ENCODE assay signal across 11 cellular contexts in genomic region chr9:85723220-85723619, GRCh38. TPM values are rescaled to one million over a fixed set of nuclear protein-coding genes. Genes with fewer than 3 reads are reported as not detected.
A peak's percentile ranks its signal among the peaks of the same experiment; 100 is the strongest.
DNase-seq lines count a peak whose midpoint lies in the region; ATAC-seq and TF ChIP-seq lines count a peak whose summit lies in the region.
"Had no signal": no experiment of that assay in that cellular context is flagged by ENCODE, and none has a peak within 500 bp of the region (broad histone marks: within the 10 kb centered on the region; RNA-seq: fewer than 3 reads in every experiment).

No MANE protein-coding gene starts in this region.

- H3K36me3 Mint-ChIP-seq in WTC11 = peaks cover 42% of the 10 kb centered on the region
- peaks cover 19% of the 10 kb centered on the region for H3K36me3 Mint-ChIP-seq in natural killer cell

- H3K4me3 Mint-ChIP-seq in WTC11 (no peak overlapping the region), natural killer cell (peak overlapping the region; percentile 73)

- intact Hi-C loops in natural killer cell (cut with micrococcal nuclease) (no loop called here), lower leg skin (cut with DNase I; ENCODE audit: low total_unique reads) (no loop called here)

- H3K9me3 Mint-ChIP-seq in WTC11 (peaks cover 32% of the 10 kb centered on the region), natural killer cell (peaks cover 2 to 12% of the 10 kb centered on the region in 2 donors)

- ATAC-seq in WTC11 = peak; percentile 91
- peak; percentile 29 to 66 (median 53) for ATAC-seq in natural killer cell
- ATAC-seq in HG02759 (IDR thresholded peaks at IDR 0.05; ENCODE audit: unreplicated experiment) = no peak

- CTCF ChIA-PET in WTC11 (lab: Charles Lee) = interaction anchor here (1.2 to 1.9 kb wide), 3 partner anchors 18 to 1055 kb away, joined by 3 to 32 read pairs (median 3); partner anchors contain the start of gene AGTPBP1

- WGBS in lower leg skin, 2 donors = 84 to 94% methylated on average over 7 of the region's 7 CpGs

- peaks cover 40% of the 10 kb centered on the region for H3K4me1 Mint-ChIP-seq in WTC11
- H3K4me1 Mint-ChIP-seq in natural killer cell = peaks cover 81 to 92% of the 10 kb centered on the region in 2 donors

- no peak for TF ChIP-seq CTCF in WTC11 (IDR thresholded peaks at IDR 0.05)
- TF ChIP-seq CTCF in natural killer cell (IDR thresholded peaks at IDR 0.05) = no peak
- TF ChIP-seq CTCF in lower leg skin (IDR thresholded peaks at IDR 0.05) = no peak

- no peak for TF ChIP-seq POLR2A in lower leg skin (IDR thresholded peaks at IDR 0.05)

- H3K27ac Mint-ChIP-seq in WTC11 = peak overlapping the region; percentile 94
- peak overlapping the region; percentile 82 to 91 for H3K27ac Mint-ChIP-seq in natural killer cell

- H3K27me3 Mint-ChIP-seq in WTC11 (ENCODE audit: low read depth) = no peaks in the 10 kb centered on the region
- H3K27me3 Mint-ChIP-seq in natural killer cell (ENCODE audit: low read depth in 2 of 2) = no peaks in the 10 kb centered on the region

- peak overlapping the region; percentile 72 for H3K27ac ChIP-seq in angular gyrus (ENCODE audit: low read depth, low read length)
- H3K27ac ChIP-seq: coronary artery had no signal

- POLR2A ChIA-PET in WTC11 (lab: Charles Lee) = interaction anchor here (1.8 kb wide), 1 partner anchor 21 kb away, joined by 4 read pairs; no protein-coding TSS in a partner anchor

- no peak overlapping the region for H3K4me3 ChIP-seq in lower leg skin (ENCODE audit: low read depth, poor library complexity, severe bottlenecking)
- H3K4me3 ChIP-seq: coronary artery had no signal

- DNase-seq in COLO668 (lab: John Stamatoyannopoulos, UW; ENCODE audit: unreplicated experiment) = peak; percentile 14
- DNase-seq in WTC11 (ENCODE audit: low spot score) = peak; percentile 85
- DNase-seq in natural killer cell = peak; percentile 55
- no peak for DNase-seq in NCI-H2227 (lab: John Stamatoyannopoulos, UW; ENCODE audit: unreplicated experiment)
- no peak for DNase-seq in lower leg skin (ENCODE audit: low spot score in 2 of 2)
- DNase-seq in HK-2 (ENCODE audit: unreplicated experiment) = no peak
- DNase-seq: IMR-90, NCI-H446 had no signal

TF ChIP-seq in WTC11, 78 proteins besides CTCF, POLR2A, EP300 and RAD21 (continues in another document):
- TF ChIP-seq E2F1 (CRISPR knock-in tag; IDR thresholded peaks at IDR 0.05) (no peak), NR1H2 (CRISPR knock-in tag; IDR thresholded peaks at IDR 0.05) (no peak), EMX1 (CRISPR knock-in tag; IDR thresholded peaks at IDR 0.05) (no peak), OVOL2 (CRISPR knock-in tag; IDR thresholded peaks at IDR 0.05; ENCODE audit: borderline replicate concordance) (no peak), ZNF416 (CRISPR knock-in tag; IDR thresholded peaks at IDR 0.05) (no peak), JUN (CRISPR knock-in tag; IDR thresholded peaks at IDR 0.05) (no peak), ZNF423 (CRISPR knock-in tag; IDR thresholded peaks at IDR 0.05) (peak; percentile 72; the same call in 1 of the 2 replicates), MYBL2 (CRISPR knock-in tag; IDR thresholded peaks at IDR 0.05) (peak; percentile 18; the same call in 1 of the 2 replicates), ZNF263 (CRISPR knock-in tag; IDR thresholded peaks at IDR 0.05; ENCODE audit: low read depth) (no peak), SOX15 (CRISPR knock-in tag; IDR thresholded peaks at IDR 0.05) (no peak), MAX (CRISPR knock-in tag; IDR thresholded peaks at IDR 0.05) (peak; percentile 47; the same call in 1 of the 2 replicates), ZMAT4 (CRISPR knock-in tag; IDR thresholded peaks at IDR 0.05) (no peak), ZNF396 (CRISPR knock-in tag; IDR thresholded peaks at IDR 0.05; ENCODE audit: borderline replicate concordance) (no peak), ZBTB21 (CRISPR knock-in tag; IDR thresholded peaks at IDR 0.05; ENCODE audit: borderline replicate concordance) (no peak), CREB1 (CRISPR knock-in tag; IDR thresholded peaks at IDR 0.05) (peak; percentile 76), GTF2I (CRISPR knock-in tag; conservative IDR thresholded peaks at IDR 0.05) (no peak), ETV6 (CRISPR knock-in tag; IDR thresholded peaks at IDR 0.05) (0 out of 2 replicates have a peak, but pooled peaks have one; percentile 76), HMGA2 (CRISPR knock-in tag; IDR thresholded peaks at IDR 0.05) (no peak), ZNF671 (CRISPR knock-in tag; IDR thresholded peaks at IDR 0.05) (peak; percentile 17; the same call in 1 of the 2 replicates)
- TF ChIP-seq, protein P1, sequence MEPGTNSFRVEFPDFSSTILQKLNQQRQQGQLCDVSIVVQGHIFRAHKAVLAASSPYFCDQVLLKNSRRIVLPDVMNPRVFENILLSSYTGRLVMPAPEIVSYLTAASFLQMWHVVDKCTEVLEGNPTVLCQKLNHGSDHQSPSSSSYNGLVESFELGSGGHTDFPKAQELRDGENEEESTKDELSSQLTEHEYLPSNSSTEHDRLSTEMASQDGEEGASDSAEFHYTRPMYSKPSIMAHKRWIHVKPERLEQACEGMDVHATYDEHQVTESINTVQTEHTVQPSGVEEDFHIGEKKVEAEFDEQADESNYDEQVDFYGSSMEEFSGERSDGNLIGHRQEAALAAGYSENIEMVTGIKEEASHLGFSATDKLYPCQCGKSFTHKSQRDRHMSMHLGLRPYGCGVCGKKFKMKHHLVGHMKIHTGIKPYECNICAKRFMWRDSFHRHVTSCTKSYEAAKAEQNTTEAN (CRISPR knock-in tag; IDR thresholded peaks at IDR 0.05) = peak; percentile 46; the same call in 1 of the 2 replicates
- TF ChIP-seq, protein P2, sequence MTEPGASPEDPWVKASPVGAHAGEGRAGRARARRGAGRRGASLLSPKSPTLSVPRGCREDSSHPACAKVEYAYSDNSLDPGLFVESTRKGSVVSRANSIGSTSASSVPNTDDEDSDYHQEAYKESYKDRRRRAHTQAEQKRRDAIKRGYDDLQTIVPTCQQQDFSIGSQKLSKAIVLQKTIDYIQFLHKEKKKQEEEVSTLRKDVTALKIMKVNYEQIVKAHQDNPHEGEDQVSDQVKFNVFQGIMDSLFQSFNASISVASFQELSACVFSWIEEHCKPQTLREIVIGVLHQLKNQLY (CRISPR knock-in tag; IDR thresholded peaks at IDR 0.05) = no peak
- TF ChIP-seq, protein P3, sequence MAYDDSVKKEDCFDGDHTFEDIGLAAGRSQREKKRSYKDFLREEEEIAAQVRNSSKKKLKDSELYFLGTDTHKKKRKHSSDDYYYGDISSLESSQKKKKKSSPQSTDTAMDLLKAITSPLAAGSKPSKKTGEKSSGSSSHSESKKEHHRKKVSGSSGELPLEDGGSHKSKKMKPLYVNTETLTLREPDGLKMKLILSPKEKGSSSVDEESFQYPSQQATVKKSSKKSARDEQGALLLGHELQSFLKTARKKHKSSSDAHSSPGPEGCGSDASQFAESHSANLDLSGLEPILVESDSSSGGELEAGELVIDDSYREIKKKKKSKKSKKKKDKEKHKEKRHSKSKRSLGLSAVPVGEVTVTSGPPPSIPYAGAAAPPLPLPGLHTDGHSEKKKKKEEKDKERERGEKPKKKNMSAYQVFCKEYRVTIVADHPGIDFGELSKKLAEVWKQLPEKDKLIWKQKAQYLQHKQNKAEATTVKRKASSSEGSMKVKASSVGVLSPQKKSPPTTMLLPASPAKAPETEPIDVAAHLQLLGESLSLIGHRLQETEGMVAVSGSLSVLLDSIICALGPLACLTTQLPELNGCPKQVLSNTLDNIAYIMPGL (CRISPR knock-in tag; IDR thresholded peaks at IDR 0.05) = no peak
- TF ChIP-seq, protein P4, sequence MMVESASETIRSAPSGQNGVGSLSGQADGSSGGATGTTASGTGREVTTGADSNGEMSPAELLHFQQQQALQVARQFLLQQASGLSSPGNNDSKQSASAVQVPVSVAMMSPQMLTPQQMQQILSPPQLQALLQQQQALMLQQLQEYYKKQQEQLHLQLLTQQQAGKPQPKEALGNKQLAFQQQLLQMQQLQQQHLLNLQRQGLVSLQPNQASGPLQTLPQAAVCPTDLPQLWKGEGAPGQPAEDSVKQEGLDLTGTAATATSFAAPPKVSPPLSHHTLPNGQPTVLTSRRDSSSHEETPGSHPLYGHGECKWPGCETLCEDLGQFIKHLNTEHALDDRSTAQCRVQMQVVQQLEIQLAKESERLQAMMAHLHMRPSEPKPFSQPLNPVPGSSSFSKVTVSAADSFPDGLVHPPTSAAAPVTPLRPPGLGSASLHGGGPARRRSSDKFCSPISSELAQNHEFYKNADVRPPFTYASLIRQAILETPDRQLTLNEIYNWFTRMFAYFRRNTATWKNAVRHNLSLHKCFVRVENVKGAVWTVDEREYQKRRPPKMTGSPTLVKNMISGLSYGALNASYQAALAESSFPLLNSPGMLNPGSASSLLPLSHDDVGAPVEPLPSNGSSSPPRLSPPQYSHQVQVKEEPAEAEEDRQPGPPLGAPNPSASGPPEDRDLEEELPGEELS (CRISPR knock-in tag; IDR thresholded peaks at IDR 0.05) = peak; percentile 97
- TF ChIP-seq, protein P5, sequence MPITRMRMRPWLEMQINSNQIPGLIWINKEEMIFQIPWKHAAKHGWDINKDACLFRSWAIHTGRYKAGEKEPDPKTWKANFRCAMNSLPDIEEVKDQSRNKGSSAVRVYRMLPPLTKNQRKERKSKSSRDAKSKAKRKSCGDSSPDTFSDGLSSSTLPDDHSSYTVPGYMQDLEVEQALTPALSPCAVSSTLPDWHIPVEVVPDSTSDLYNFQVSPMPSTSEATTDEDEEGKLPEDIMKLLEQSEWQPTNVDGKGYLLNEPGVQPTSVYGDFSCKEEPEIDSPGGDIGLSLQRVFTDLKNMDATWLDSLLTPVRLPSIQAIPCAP (CRISPR knock-in tag; IDR thresholded peaks at IDR 0.05) = no peak

RNA-seq across cellular contexts. Expression of gene AGTPBP1, which starts 18.5 kb away (rescaled TPM):
- 53.6 to 54.7 TPM (median 54.4 TPM) in 3 replicates for total RNA-seq in WTC11 (2021)
- 100 to 1,000 TPM; 140 to 150 (median 140) TPM for total RNA-seq in natural killer cell
- 10 to 100 TPM; 12.5 to 15.1 (median 14.0) TPM for total RNA-seq in lower leg skin

Comparison
In these comparisons a context has a peak if more than half of its experiments do, and no peak if none do; other contexts are left out.
1. DNase-seq: peak in COLO668 (single experiment), WTC11 (single experiment) and natural killer cell (single experiment); none in NCI-H2227 (single experiment), lower leg skin (0 of 2) and HK-2 (single experiment).